27 cellular contexts compared by ENCODE assay signal in genomic region chr19:49645592-49645991, GRCh38. TPM values are rescaled to one million over a fixed set of nuclear protein-coding genes. Genes with fewer than 3 reads are reported as not detected.
A peak's percentile ranks its signal among the peaks of the same experiment; 100 is the strongest.
DNase-seq lines count a peak whose midpoint lies in the region; ATAC-seq and TF ChIP-seq lines count a peak whose summit lies in the region.
"Had no signal": no experiment of that assay in that cellular context is flagged by ENCODE, and none has a peak within 500 bp of the region (broad histone marks: within the 10 kb centered on the region; RNA-seq: fewer than 3 reads in every experiment).

No MANE protein-coding gene starts in this region.

- H4K20me1 ChIP-seq in BLaER1 (peaks cover 76% of the 10 kb centered on the region), DND-41 (ENCODE audit: insufficient read depth, low read length) (peaks cover 50% of the 10 kb centered on the region)

- H3K27ac Mint-ChIP-seq in mesothelial cell of epicardium, result peak overlapping the region; percentile 43
- H3K27ac Mint-ChIP-seq: activated B cell treated with CpG ODN at 0.5 μM for 24 hours; activated naive CD4-positive, alpha-beta T cell treated with anti-CD3 and anti-CD28 coated beads, Interleukin-2, amount 50 U/mL, for 24 hours; activated T-helper 1 cell treated with anti-CD3 and anti-CD28 coated beads, Interleukin-12 subunit alpha, Interleukin-12 subunit beta, Interleukin-2, Interleukin-4 antibody, amounts not matched to agents 30 ng/mL and 10 ng/mL and 1 ng/mL, durations not matched to agents 14 hours and 24 hours and 36 hours had no signal

- H3K4me2 ChIP-seq in BLaER1, result no peak overlapping the region
- peak overlapping the region; percentile 16; the same call in 1 of the 2 replicates for H3K4me2 ChIP-seq in DND-41 (ENCODE audit: insufficient read depth, low read length)

- no peak overlapping the region for H2AFZ ChIP-seq in DND-41 (ENCODE audit: low read depth, low read length)

- peaks cover 31% of the 10 kb centered on the region for H3K4me1 Mint-ChIP-seq in mesothelial cell of epicardium

- ATAC-seq in DND-41 (ENCODE audit: insufficient read depth, low read depth) (no peak), HG02973 (IDR thresholded peaks at IDR 0.05; ENCODE audit: unreplicated experiment) (no peak)
- ATAC-seq: left lung, right lobe of liver had no signal

- no peak overlapping the region for H3K4me3 Mint-ChIP-seq in mesothelial cell of epicardium
- H3K4me3 Mint-ChIP-seq: activated B cell treated with CpG ODN at 0.5 μM for 24 hours; activated naive CD4-positive, alpha-beta T cell treated with anti-CD3 and anti-CD28 coated beads, Interleukin-2, amount 50 U/mL, for 24 hours; activated T-helper 1 cell treated with anti-CD3 and anti-CD28 coated beads, Interleukin-12 subunit alpha, Interleukin-12 subunit beta, Interleukin-2, Interleukin-4 antibody, amounts not matched to agents 30 ng/mL and 10 ng/mL and 1 ng/mL, durations not matched to agents 14 hours and 24 hours and 36 hours had no signal

- H3K9me3 ChIP-seq in BLaER1 (no peaks in the 10 kb centered on the region), DND-41 (ENCODE audit: insufficient read depth, low read length, severe bottlenecking) (no peaks in the 10 kb centered on the region), adipocyte (ENCODE audit: control insufficient read depth, low read length) (no peaks in the 10 kb centered on the region)
- H3K9me3 ChIP-seq: BE2C, colonic mucosa, HAP-1, left lung, right lobe of liver, SJSA1, spleen, tibial nerve had no signal

- H3K9ac ChIP-seq in BLaER1, result 0 out of 2 replicates have a peak overlapping the region, but pooled peaks have one; percentile 29
- 0 out of 2 replicates have a peak overlapping the region, but pooled peaks have one; percentile 24 for H3K9ac ChIP-seq in DND-41 (ENCODE audit: low read depth, low read length)
- H3K9ac ChIP-seq in adipocyte (ENCODE audit: low read length), result peak overlapping the region; percentile 22

- DNase-seq in DND-41 (no peak), adipocyte (ENCODE audit: low read depth) (no peak), mesothelial cell of epicardium (ENCODE audit: low spot score in 2 of 2, unreplicated experiment in 2 of 2) (no peak), cerebellar cortex (ENCODE audit: low spot score) (no peak), T-helper 9 cell (no peak)
- DNase-seq: activated B cell treated with CpG ODN at 0.5 μM for 24 hours; amygdala; BE2C; colonic mucosa; effector CD8-positive, alpha-beta T cell; erythroblast; left lung; NCI-H1092; NCI-H1694 treated with DMSO at 0.1 percent for 48 hours; NCI-H446 treated with DMSO at 0.1 percent for 48 hours; NCI-H82; spleen; stimulated activated CD4-positive, alpha-beta T cell treated with anti-CD3 and anti-CD28 coated beads, Interleukin-2, amount 100 ng/mL, for 24 hours had no signal

- H3K79me2 ChIP-seq in DND-41 (ENCODE audit: insufficient read depth, low read length), result peaks cover 85% of the 10 kb centered on the region

- H3K27me3 ChIP-seq in BLaER1 (no peaks in the 10 kb centered on the region), DND-41 (ENCODE audit: insufficient read depth, low read length, poor library complexity) (no peaks in the 10 kb centered on the region), adipocyte (replicated peaks; ENCODE audit: control insufficient read depth, insufficient read depth, low read length) (no peaks in the 10 kb centered on the region)
- H3K27me3 ChIP-seq: BE2C, colonic mucosa, left lung, right lobe of liver, SJSA1, spleen, tibial nerve had no signal

- no peaks in the 10 kb centered on the region for H3K9me3 Mint-ChIP-seq in mesothelial cell of epicardium
- H3K9me3 Mint-ChIP-seq: activated B cell treated with CpG ODN at 0.5 μM for 24 hours; activated naive CD4-positive, alpha-beta T cell treated with anti-CD3 and anti-CD28 coated beads, Interleukin-2, amount 50 U/mL, for 24 hours; activated T-helper 1 cell treated with anti-CD3 and anti-CD28 coated beads, Interleukin-12 subunit alpha, Interleukin-12 subunit beta, Interleukin-2, Interleukin-4 antibody, amounts not matched to agents 30 ng/mL and 10 ng/mL and 1 ng/mL, durations not matched to agents 14 hours and 24 hours and 36 hours; IgD-negative memory B cell had no signal

- H3K27me3 Mint-ChIP-seq in mesothelial cell of epicardium (ENCODE audit: low read depth), result no peaks in the 10 kb centered on the region
- H3K27me3 Mint-ChIP-seq: activated B cell treated with CpG ODN at 0.5 μM for 24 hours; activated naive CD4-positive, alpha-beta T cell treated with anti-CD3 and anti-CD28 coated beads, Interleukin-2, amount 50 U/mL, for 24 hours; IgD-negative memory B cell had no signal

- H3K36me3 ChIP-seq in BLaER1, result peaks cover 65% of the 10 kb centered on the region
- H3K36me3 ChIP-seq in DND-41 (ENCODE audit: insufficient read depth, low read length), result peaks cover 59% of the 10 kb centered on the region
- peaks cover 31% of the 10 kb centered on the region for H3K36me3 ChIP-seq in adipocyte (ENCODE audit: control insufficient read depth, insufficient read depth, low read length, severe bottlenecking)
- H3K36me3 ChIP-seq: colonic mucosa had no signal

- H3K27ac ChIP-seq in BLaER1 (no peak overlapping the region), DND-41 (ENCODE audit: low read length) (no peak overlapping the region)
- H3K27ac ChIP-seq: colonic mucosa, left lung, right lobe of liver, SJSA1, tibial nerve had no signal

- peaks cover 9% of the 10 kb centered on the region for H3K36me3 Mint-ChIP-seq in mesothelial cell of epicardium

- TF ChIP-seq CTCF in DND-41 (IDR thresholded peaks at IDR 0.05; ENCODE audit: borderline replicate concordance, extremely low read depth, low read length, poor library complexity, severe bottlenecking) (no peak), mesothelial cell of epicardium (IDR thresholded peaks at IDR 0.05; ENCODE audit: unreplicated experiment) (no peak)

- H3K4me3 ChIP-seq in BLaER1, result no peak overlapping the region
- H3K4me3 ChIP-seq in DND-41 (ENCODE audit: low read depth in 1 of 2, low read length in 2 of 2), result no peak overlapping the region
- H3K4me3 ChIP-seq in adipocyte (ENCODE audit: low read length), result no peak overlapping the region
- H3K4me3 ChIP-seq: colonic mucosa, HAP-1, left lung, right lobe of liver, SJSA1, spleen, tibial nerve had no signal

- peaks cover 34% of the 10 kb centered on the region for H3K4me1 ChIP-seq in BLaER1
- H3K4me1 ChIP-seq in DND-41 (ENCODE audit: insufficient read depth, low read length), result peaks cover 40% of the 10 kb centered on the region
- H3K4me1 ChIP-seq in adipocyte (ENCODE audit: control insufficient read depth, insufficient read depth, low read length), result peaks cover 24% of the 10 kb centered on the region

RNA-seq across cellular contexts. Expression of gene SCAF1, which starts 3.6 kb away (rescaled TPM):
- total RNA-seq in mesothelial cell of epicardium, result 87.3 to 89.9 TPM (median 88.9 TPM) in 3 replicates

RNA-seq across cellular contexts. Expression of gene RRAS, which starts 5.6 kb away (rescaled TPM):
- 26.0 to 28.6 TPM (median 26.9 TPM) in 3 replicates for total RNA-seq in mesothelial cell of epicardium

RNA-seq across cellular contexts. Expression of gene IRF3, which starts 20.1 kb away (rescaled TPM):
- total RNA-seq in mesothelial cell of epicardium, result 89.4 to 101 TPM (median 95.0 TPM) in 3 replicates

RNA-seq across cellular contexts. Expression of gene BCL2L12, which starts 20.1 kb away (rescaled TPM):
- 44.5 to 46.0 TPM (median 44.7 TPM) in 3 replicates for total RNA-seq in mesothelial cell of epicardium

RNA-seq across cellular contexts. Expression of gene PRMT1, which starts 31.5 kb away (rescaled TPM):
- 273 to 283 TPM (median 280 TPM) in 3 replicates for total RNA-seq in mesothelial cell of epicardium
